Comparison of ENCODE assay signal across 9 cellular contexts in genomic region chr2:142865924-142866323, GRCh38. TPM values are rescaled to one million over a fixed set of nuclear protein-coding genes. Genes with fewer than 3 reads are reported as not detected.
A peak's percentile ranks its signal among the peaks of the same experiment; 100 is the strongest.
DNase-seq lines count a peak whose midpoint lies in the region; ATAC-seq and TF ChIP-seq lines count a peak whose summit lies in the region.
"Had no signal": no experiment of that assay in that cellular context is flagged by ENCODE, and none has a peak within 500 bp of the region (broad histone marks: within the 10 kb centered on the region; RNA-seq: fewer than 3 reads in every experiment).

No MANE protein-coding gene starts in this region.

- H3K9me3 ChIP-seq in OCI-LY1 (ENCODE audit: low read length): no peaks in the 10 kb centered on the region
- no peaks in the 10 kb centered on the region for H3K9me3 ChIP-seq in mucosa of descending colon

- H3K27me3 ChIP-seq in OCI-LY1 (ENCODE audit: insufficient read depth, low read length): no peaks in the 10 kb centered on the region

- H2AFZ ChIP-seq in OCI-LY1 (ENCODE audit: low read length): peak overlapping the region; percentile 82; the same call in 1 of the 2 replicates

- intact Hi-C loops in mucosa of descending colon (cut with DNase I, micrococcal nuclease): no loop called here

- H3K9ac ChIP-seq in OCI-LY1 (ENCODE audit: low read length): no peak overlapping the region
- H3K9ac ChIP-seq: KMS-11 had no signal

- no peaks in the 10 kb centered on the region for H3K79me2 ChIP-seq in OCI-LY1 (ENCODE audit: insufficient read depth, low read length)

- H3K4me1 ChIP-seq in OCI-LY1 (ENCODE audit: insufficient read depth, low read length, severe bottlenecking) (peaks cover 10% of the 10 kb centered on the region), mucosa of descending colon (ENCODE audit: low read depth) (peaks cover 14% of the 10 kb centered on the region)

- H3K27ac ChIP-seq in OCI-LY1 (ENCODE audit: low read depth, low read length, poor library complexity, severe bottlenecking) (no peak overlapping the region), caudate nucleus (ENCODE audit: low read depth, low read length) (no peak overlapping the region)
- H3K27ac ChIP-seq: KMS-11 had no signal

- no peaks in the 10 kb centered on the region for H4K20me1 ChIP-seq in OCI-LY1 (ENCODE audit: insufficient read depth, low read length)

- H3K4me3 ChIP-seq in OCI-LY1 (ENCODE audit: low read depth, low read length, poor library complexity, severe bottlenecking) (no peak overlapping the region), mucosa of descending colon (no peak overlapping the region)

- DNase-seq in mucosa of descending colon (no peak), NCI-H2029 treated with DMSO at 0.1 percent for 48 hours (lab: John Stamatoyannopoulos, UW) (no peak), caudate nucleus (lab: John Stamatoyannopoulos, UW) (no peak), NCI-H446 (lab: John Stamatoyannopoulos, UW) (no peak), HuH-7.5 (ENCODE audit: low spot score) (no peak)

- peak; percentile 86 for ATAC-seq in GM18868 (IDR thresholded peaks at IDR 0.05; ENCODE audit: unreplicated experiment)
- ATAC-seq in HG02798 (IDR thresholded peaks at IDR 0.05; ENCODE audit: poor library complexity, unreplicated experiment): peak; percentile 91
- peak; percentile 19 for ATAC-seq in mucosa of descending colon

- H3F3A ChIP-seq in OCI-LY1 (ENCODE audit: insufficient read depth, low read length): no peaks in the 10 kb centered on the region

- peak overlapping the region; percentile 50; the same call in 1 of the 2 replicates for H3K4me2 ChIP-seq in OCI-LY1 (ENCODE audit: low read length)
- H3K4me2 ChIP-seq: KMS-11 had no signal

- no peaks in the 10 kb centered on the region for H3K36me3 ChIP-seq in OCI-LY1 (ENCODE audit: insufficient read depth, low read length)
- H3K36me3 ChIP-seq in mucosa of descending colon (ENCODE audit: low read depth): no peaks in the 10 kb centered on the region

- no peaks in the 10 kb centered on the region for H3K9me2 ChIP-seq in OCI-LY1 (ENCODE audit: low read depth, low read length)

- TF ChIP-seq CTCF in OCI-LY1 (IDR thresholded peaks at IDR 0.05; ENCODE audit: low read length) (no peak), mucosa of descending colon (IDR thresholded peaks at IDR 0.05) (no peak)

RNA-seq across cellular contexts. Expression of gene KYNU, which starts 11.5 kb away (rescaled TPM):
- 1 to 10 TPM; 1.7 to 3.3 (median 2.7) TPM for total RNA-seq in mucosa of descending colon

Comparison
In these comparisons a context has a peak if more than half of its experiments do, and no peak if none do; other contexts are left out.
1. ATAC-seq: peak in every context shown above with its lines; median percentile 91 in HG02798; 86 in GM18868; 19 in mucosa of descending colon.